ENCODE assay signal across 29 cellular contexts in the genomic region with DNA sequence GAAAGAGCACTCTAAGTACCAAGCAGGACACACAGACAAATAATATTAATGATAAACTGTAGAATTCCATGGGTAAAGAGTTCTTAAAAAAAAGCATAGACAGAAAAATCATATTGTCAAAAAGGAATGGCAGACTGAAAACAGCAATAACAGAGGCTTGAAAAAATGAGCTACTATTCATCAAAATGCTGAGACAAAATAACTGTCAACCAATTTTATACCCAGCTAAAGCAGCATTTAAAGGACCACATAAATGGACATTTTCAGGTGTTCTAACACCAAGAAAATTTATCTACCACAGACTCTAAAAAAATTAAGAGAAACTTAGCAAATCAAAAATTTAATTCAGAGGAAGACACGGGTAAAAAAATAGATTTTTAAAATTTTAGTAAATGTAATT.
"Had no signal": no experiment of that assay in that cellular context is flagged by ENCODE, and none has a peak within 500 bp of the region (broad histone marks: within the 10 kb centered on the region; RNA-seq: fewer than 3 reads in every experiment).

No MANE protein-coding gene starts in this region.

- H3K4me3 Mint-ChIP-seq: stimulated activated effector memory CD8-positive, alpha-beta T cell treated with anti-CD3 and anti-CD28 coated beads, Interleukin-12 subunit alpha, Interleukin-12 subunit beta, amount 100 ng/mL, for 72 hours; stimulated activated memory B cell treated with anti-CD40 and anti-IgM and Interleukin-4, amounts not matched to agents 10 μg/mL and 1 μg/mL and 100 μg/mL, for 72 hours; stimulated activated naive B cell treated with anti-CD40 and anti-IgM and Interleukin-4, amounts not matched to agents 10 μg/mL and 1 μg/mL and 100 μg/mL, for 72 hours; stimulated activated naive CD8-positive, alpha-beta T cell treated with anti-CD3 and anti-CD28 coated beads, Interleukin-15, amount 100 ng/mL, for 72 hours; stimulated activated naive CD8-positive, alpha-beta T cell treated with anti-CD3 and anti-CD28 coated beads, Interleukin-15, Interleukin-2, amounts not matched to agents 100 ng/mL and 50 ng/mL, for 24 hours; type B pancreatic cell had no signal

- H3K27ac Mint-ChIP-seq: stimulated activated memory B cell treated with anti-CD40 and anti-IgM and Interleukin-4, amounts not matched to agents 10 μg/mL and 1 μg/mL and 100 μg/mL, for 72 hours; stimulated activated naive B cell treated with anti-CD40 and anti-IgM and Interleukin-4, amounts not matched to agents 10 μg/mL and 1 μg/mL and 100 μg/mL, for 72 hours; stimulated activated naive CD8-positive, alpha-beta T cell treated with anti-CD3 and anti-CD28 coated beads, Interleukin-15, amount 100 ng/mL, for 72 hours; stimulated activated naive CD8-positive, alpha-beta T cell treated with anti-CD3 and anti-CD28 coated beads, Interleukin-15, Interleukin-2, amounts not matched to agents 100 ng/mL and 50 ng/mL, for 24 hours; type B pancreatic cell had no signal

- H3K36me3 Mint-ChIP-seq: stimulated activated effector memory CD8-positive, alpha-beta T cell treated with anti-CD3 and anti-CD28 coated beads, Interleukin-12 subunit alpha, Interleukin-12 subunit beta, amount 100 ng/mL, for 72 hours; type B pancreatic cell had no signal

- FAIRE-seq: urothelium cell line had no signal

- DNase-seq: stimulated activated CD4-positive, alpha-beta T cell treated with anti-CD3 and anti-CD28 coated beads, Interleukin-2, amount 100 ng/mL, for 48 hours; stimulated activated CD4-positive, alpha-beta T cell treated with anti-CD3 and anti-CD28 coated beads, Interleukin-4, amount 100 ng/mL, for 1 hour; stimulated activated CD4-positive, alpha-beta T cell treated with anti-CD3 and anti-CD28 coated beads, Interleukin-4, amount 100 ng/mL, for 24 hours; stimulated activated CD4-positive, alpha-beta T cell treated with anti-CD3 and anti-CD28 coated beads, Interleukin-4, amount 100 ng/mL, for 4 hours; stimulated activated CD8-positive, alpha-beta memory T cell treated with anti-CD3 and anti-CD28 coated beads, Interleukin-4, amount 100 ng/mL, for 48 hours; stimulated activated naive B cell treated with anti-CD40 and anti-IgM and Interleukin-4, amounts not matched to agents 10 μg/mL and 1 μg/mL and 100 μg/mL, for 72 hours; stimulated activated naive CD4-positive, alpha-beta T cell; stimulated activated naive CD4-positive, alpha-beta T cell treated with Interleukin-2 at 50 U/mL for 16 hours; stimulated activated naive CD8-positive, alpha-beta T cell treated with anti-CD3 and anti-CD28 coated beads, Interleukin-15, amount 100 ng/mL, for 72 hours; stimulated activated naive CD8-positive, alpha-beta T cell treated with anti-CD3 and anti-CD28 coated beads, Interleukin-15, Interleukin-2, amounts not matched to agents 100 U/mL and 50 U/mL, for 24 hours; stomach; substantia nigra; testis; thyroid gland; tibial artery; transverse colon; trophoblast cell; upper lobe of left lung; upper lobe of right lung; uterus had no signal

- H3K4me3 ChIP-seq: stomach, suprapubic skin, testis, thoracic aorta, thyroid gland, tibial artery, tibial nerve, transverse colon, upper lobe of left lung, upper lobe of right lung, uterus, vagina had no signal

- H3K9me3 ChIP-seq: suprapubic skin, testis, thoracic aorta, thyroid gland, upper lobe of right lung, uterus, vagina had no signal

- ATAC-seq: stimulated activated effector memory CD8-positive, alpha-beta T cell treated with anti-CD3 and anti-CD28 coated beads, Interleukin-12 subunit alpha, Interleukin-12 subunit beta, amount 100 ng/mL, for 72 hours; stimulated activated memory B cell treated with anti-CD40 and anti-IgM and Interleukin-4, amounts not matched to agents 10 μg/mL and 1 μg/mL and 100 μg/mL, for 72 hours; stimulated activated naive B cell treated with anti-CD40 and anti-IgM and Interleukin-4, amounts not matched to agents 10 μg/mL and 1 μg/mL and 100 μg/mL, for 72 hours; stimulated activated naive CD8-positive, alpha-beta T cell treated with anti-CD3 and anti-CD28 coated beads, Interleukin-15, amount 100 ng/mL, for 72 hours; stimulated activated naive CD8-positive, alpha-beta T cell treated with anti-CD3 and anti-CD28 coated beads, Interleukin-15, Interleukin-2, amounts not matched to agents 100 U/mL and 50 U/mL, for 24 hours; upper lobe of right lung had no signal

- H3K27ac ChIP-seq: stomach, suprapubic skin, testis, thoracic aorta, thyroid gland, tibial artery, tibial nerve, transverse colon, upper lobe of left lung, upper lobe of right lung, uterus, vagina had no signal

- H3K27me3 Mint-ChIP-seq: stimulated activated memory B cell treated with anti-CD40 and anti-IgM and Interleukin-4, amounts not matched to agents 10 μg/mL and 1 μg/mL and 100 μg/mL, for 72 hours; stimulated activated naive CD8-positive, alpha-beta T cell treated with anti-CD3 and anti-CD28 coated beads, Interleukin-15, amount 100 ng/mL, for 72 hours; stimulated activated naive CD8-positive, alpha-beta T cell treated with anti-CD3 and anti-CD28 coated beads, Interleukin-15, Interleukin-2, amounts not matched to agents 100 ng/mL and 50 ng/mL, for 24 hours had no signal

- H3K36me3 ChIP-seq: stomach, suprapubic skin, thoracic aorta, thyroid gland, tibial artery, tibial nerve, transverse colon, upper lobe of left lung, upper lobe of right lung, uterus, vagina had no signal

- H3K4me1 Mint-ChIP-seq: stimulated activated naive B cell treated with anti-CD40 and anti-IgM and Interleukin-4, amounts not matched to agents 10 μg/mL and 1 μg/mL and 100 μg/mL, for 72 hours had no signal

- H3K27me3 ChIP-seq: stomach, suprapubic skin, testis, thyroid gland, tibial artery, tibial nerve, transverse colon, upper lobe of left lung, upper lobe of right lung, uterus, vagina had no signal

- H3K4me1 ChIP-seq: suprapubic skin, thyroid gland, tibial artery, tibial nerve, transverse colon, upper lobe of right lung, uterus, vagina had no signal
